Comparison of ENCODE assay signal across 3 cellular contexts in the genomic region with DNA sequence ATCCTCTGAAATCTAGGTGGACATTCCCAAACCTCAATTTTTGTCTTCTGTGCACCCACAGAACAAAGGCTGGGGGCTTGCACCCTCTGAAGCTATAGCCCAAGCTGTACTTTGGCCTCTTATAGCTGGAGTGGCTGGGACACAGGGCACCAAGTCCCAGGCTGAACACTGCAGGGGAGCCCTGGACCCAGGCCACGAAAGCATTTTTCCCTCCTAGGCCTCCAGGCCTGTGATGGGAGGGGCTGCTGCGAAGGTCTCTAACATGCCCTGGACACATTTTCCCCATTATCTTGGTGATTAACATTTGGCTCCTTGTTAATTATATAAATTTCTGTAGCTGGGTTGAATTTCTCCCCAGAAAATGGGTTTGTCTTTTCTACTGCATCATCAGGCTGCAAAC.
TF ChIP-seq lines count a peak whose summit lies in the region.

No MANE protein-coding gene starts in this region.

TF ChIP-seq in A549, 52 proteins besides CTCF, POLR2A, EP300 and RAD21 (continued from another document):
- TF ChIP-seq, protein P1, sequence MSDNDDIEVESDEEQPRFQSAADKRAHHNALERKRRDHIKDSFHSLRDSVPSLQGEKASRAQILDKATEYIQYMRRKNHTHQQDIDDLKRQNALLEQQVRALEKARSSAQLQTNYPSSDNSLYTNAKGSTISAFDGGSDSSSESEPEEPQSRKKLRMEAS (IDR thresholded peaks at IDR 0.05) = no peak
- TF ChIP-seq CBX2 (IDR thresholded peaks at IDR 0.05; ENCODE audit: borderline replicate concordance, low read depth) (no peak), ZFP36 (IDR thresholded peaks at IDR 0.05; ENCODE audit: borderline replicate concordance, partially characterized antibody) (peak; percentile 51), ZNF302 (CRISPR knock-in tag; IDR thresholded peaks at IDR 0.05) (no peak), RARB (CRISPR knock-in tag; IDR thresholded peaks at IDR 0.05) (no peak)
- TF ChIP-seq, protein P2, sequence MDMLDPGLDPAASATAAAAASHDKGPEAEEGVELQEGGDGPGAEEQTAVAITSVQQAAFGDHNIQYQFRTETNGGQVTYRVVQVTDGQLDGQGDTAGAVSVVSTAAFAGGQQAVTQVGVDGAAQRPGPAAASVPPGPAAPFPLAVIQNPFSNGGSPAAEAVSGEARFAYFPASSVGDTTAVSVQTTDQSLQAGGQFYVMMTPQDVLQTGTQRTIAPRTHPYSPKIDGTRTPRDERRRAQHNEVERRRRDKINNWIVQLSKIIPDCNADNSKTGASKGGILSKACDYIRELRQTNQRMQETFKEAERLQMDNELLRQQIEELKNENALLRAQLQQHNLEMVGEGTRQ (IDR thresholded peaks at IDR 0.05) = no peak

TF ChIP-seq in HEK293, 187 proteins besides CTCF, POLR2A, EP300 and RAD21 (continued from another document):
- no peak for TF ChIP-seq MYNN (tag by site-specific recombination; IDR thresholded peaks at IDR 0.05; ENCODE audit: borderline replicate concordance)
- TF ChIP-seq SETDB1 (IDR thresholded peaks at IDR 0.05; ENCODE audit: insufficient read length, low read length) = peak; percentile 14
- TF ChIP-seq, protein P3, sequence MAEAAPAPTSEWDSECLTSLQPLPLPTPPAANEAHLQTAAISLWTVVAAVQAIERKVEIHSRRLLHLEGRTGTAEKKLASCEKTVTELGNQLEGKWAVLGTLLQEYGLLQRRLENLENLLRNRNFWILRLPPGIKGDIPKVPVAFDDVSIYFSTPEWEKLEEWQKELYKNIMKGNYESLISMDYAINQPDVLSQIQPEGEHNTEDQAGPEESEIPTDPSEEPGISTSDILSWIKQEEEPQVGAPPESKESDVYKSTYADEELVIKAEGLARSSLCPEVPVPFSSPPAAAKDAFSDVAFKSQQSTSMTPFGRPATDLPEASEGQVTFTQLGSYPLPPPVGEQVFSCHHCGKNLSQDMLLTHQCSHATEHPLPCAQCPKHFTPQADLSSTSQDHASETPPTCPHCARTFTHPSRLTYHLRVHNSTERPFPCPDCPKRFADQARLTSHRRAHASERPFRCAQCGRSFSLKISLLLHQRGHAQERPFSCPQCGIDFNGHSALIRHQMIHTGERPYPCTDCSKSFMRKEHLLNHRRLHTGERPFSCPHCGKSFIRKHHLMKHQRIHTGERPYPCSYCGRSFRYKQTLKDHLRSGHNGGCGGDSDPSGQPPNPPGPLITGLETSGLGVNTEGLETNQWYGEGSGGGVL (tag by site-specific recombination; IDR thresholded peaks at IDR 0.05) = no peak
- no peak for TF ChIP-seq ZNF302 (tag by site-specific recombination; IDR thresholded peaks at IDR 0.05; ENCODE audit: low read depth)
- no peak for TF ChIP-seq ZNF423 (tag by site-specific recombination; IDR thresholded peaks at IDR 0.05)
- TF ChIP-seq, protein P4, sequence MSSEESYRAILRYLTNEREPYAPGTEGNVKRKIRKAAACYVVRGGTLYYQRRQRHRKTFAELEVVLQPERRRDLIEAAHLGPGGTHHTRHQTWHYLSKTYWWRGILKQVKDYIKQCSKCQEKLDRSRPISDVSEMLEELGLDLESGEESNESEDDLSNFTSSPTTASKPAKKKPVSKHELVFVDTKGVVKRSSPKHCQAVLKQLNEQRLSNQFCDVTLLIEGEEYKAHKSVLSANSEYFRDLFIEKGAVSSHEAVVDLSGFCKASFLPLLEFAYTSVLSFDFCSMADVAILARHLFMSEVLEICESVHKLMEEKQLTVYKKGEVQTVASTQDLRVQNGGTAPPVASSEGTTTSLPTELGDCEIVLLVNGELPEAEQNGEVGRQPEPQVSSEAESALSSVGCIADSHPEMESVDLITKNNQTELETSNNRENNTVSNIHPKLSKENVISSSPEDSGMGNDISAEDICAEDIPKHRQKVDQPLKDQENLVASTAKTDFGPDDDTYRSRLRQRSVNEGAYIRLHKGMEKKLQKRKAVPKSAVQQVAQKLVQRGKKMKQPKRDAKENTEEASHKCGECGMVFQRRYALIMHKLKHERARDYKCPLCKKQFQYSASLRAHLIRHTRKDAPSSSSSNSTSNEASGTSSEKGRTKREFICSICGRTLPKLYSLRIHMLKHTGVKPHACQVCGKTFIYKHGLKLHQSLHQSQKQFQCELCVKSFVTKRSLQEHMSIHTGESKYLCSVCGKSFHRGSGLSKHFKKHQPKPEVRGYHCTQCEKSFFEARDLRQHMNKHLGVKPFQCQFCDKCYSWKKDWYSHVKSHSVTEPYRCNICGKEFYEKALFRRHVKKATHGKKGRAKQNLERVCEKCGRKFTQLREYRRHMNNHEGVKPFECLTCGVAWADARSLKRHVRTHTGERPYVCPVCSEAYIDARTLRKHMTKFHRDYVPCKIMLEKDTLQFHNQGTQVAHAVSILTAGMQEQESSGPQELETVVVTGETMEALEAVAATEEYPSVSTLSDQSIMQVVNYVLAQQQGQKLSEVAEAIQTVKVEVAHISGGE (tag by site-specific recombination; conservative IDR thresholded peaks at IDR 0.05; ENCODE audit: low read depth) = no peak
- peak; percentile 95 for TF ChIP-seq ZNF585B (tag by site-specific recombination; IDR thresholded peaks at IDR 0.05)

TF ChIP-seq in K562, 482 proteins besides CTCF, POLR2A, EP300 and RAD21 (continued from another document):
- TF ChIP-seq HOXB6 (CRISPR knock-in tag; IDR thresholded peaks at IDR 0.05; ENCODE audit: borderline replicate concordance) = no peak
- TF ChIP-seq RFX5 (IDR thresholded peaks at IDR 0.05; ENCODE audit: low read depth, low read length) = no peak
- TF ChIP-seq, protein P5, sequence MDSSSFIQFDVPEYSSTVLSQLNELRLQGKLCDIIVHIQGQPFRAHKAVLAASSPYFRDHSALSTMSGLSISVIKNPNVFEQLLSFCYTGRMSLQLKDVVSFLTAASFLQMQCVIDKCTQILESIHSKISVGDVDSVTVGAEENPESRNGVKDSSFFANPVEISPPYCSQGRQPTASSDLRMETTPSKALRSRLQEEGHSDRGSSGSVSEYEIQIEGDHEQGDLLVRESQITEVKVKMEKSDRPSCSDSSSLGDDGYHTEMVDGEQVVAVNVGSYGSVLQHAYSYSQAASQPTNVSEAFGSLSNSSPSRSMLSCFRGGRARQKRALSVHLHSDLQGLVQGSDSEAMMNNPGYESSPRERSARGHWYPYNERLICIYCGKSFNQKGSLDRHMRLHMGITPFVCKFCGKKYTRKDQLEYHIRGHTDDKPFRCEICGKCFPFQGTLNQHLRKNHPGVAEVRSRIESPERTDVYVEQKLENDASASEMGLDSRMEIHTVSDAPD (CRISPR knock-in tag; IDR thresholded peaks at IDR 0.05) = no peak
- TF ChIP-seq ZFP36 (IDR thresholded peaks at IDR 0.05; ENCODE audit: low read depth, low read length, partially characterized antibody) = peak; percentile 62
- TF ChIP-seq MAFK (IDR thresholded peaks at IDR 0.05; ENCODE audit: low read length) = no peak
- TF ChIP-seq, protein P6, sequence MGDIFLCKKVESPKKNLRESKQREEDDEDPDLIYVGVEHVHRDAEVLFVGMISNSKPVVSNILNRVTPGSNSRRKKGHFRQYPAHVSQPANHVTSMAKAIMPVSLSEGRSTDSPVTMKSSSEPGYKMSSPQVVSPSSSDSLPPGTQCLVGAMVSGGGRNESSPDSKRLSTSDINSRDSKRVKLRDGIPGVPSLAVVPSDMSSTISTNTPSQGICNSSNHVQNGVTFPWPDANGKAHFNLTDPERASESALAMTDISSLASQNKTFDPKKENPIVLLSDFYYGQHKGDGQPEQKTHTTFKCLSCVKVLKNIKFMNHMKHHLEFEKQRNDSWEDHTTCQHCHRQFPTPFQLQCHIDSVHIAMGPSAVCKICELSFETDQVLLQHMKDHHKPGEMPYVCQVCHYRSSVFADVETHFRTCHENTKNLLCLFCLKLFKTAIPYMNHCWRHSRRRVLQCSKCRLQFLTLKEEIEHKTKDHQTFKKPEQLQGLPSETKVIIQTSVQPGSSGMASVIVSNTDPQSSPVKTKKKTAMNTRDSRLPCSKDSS (IDR thresholded peaks at IDR 0.05; ENCODE audit: low read depth, partially characterized antibody) = peak; percentile 42
- TF ChIP-seq NRF1 (conservative IDR thresholded peaks at IDR 0.05 in 1 of 2, IDR thresholded peaks at IDR 0.05 in 1 of 2) = no peak
- TF ChIP-seq SLC30A9 (CRISPR knock-in tag; IDR thresholded peaks at IDR 0.05) = no peak
